ENCODE assay signal across 24 cellular contexts in the genomic region with DNA sequence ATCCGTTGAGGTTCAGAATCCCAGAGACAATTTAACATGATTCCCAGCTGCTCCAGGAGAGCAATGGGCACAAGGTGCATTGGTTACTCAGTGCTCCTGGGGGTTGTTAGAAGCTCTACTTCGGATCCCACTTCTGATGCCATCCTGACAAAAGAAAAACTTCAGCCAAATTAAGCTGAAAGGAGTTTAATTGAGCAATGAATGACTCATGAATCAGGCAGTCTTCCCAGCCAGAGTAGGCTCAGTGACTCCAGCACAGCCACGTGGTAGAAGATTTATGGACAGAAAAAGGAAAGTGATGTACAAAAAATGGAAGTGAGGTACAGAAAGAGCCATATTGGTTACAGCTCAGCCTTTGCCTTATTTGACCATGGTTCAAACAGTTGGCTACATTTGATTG.
DNase-seq lines count a peak whose midpoint lies in the region; ATAC-seq and TF ChIP-seq lines count a peak whose summit lies in the region.
"Had no signal": no experiment of that assay in that cellular context is flagged by ENCODE, and none has a peak within 500 bp of the region (broad histone marks: within the 10 kb centered on the region; RNA-seq: fewer than 3 reads in every experiment).

No MANE protein-coding gene starts in this region.

- H3K4me1 Mint-ChIP-seq in activated CD4-positive, alpha-beta T cell treated with anti-CD3 and anti-CD28 coated beads, Interleukin-2, amount 10 ng/mL, durations not matched to agents 24 days and 14 days: no peaks in the 10 kb centered on the region
- H3K4me1 Mint-ChIP-seq in glutamatergic neuron (ENCODE audit: low read depth, unreplicated experiment): no peaks in the 10 kb centered on the region
- H3K4me1 Mint-ChIP-seq: activated CD4-positive, alpha-beta memory T cell treated with anti-CD3 and anti-CD28 coated beads, Interleukin-2, amount 10 ng/mL, durations not matched to agents 7 days and 5 days; neural crest cell had no signal

- intact Hi-C loops in activated CD4-positive, alpha-beta T cell treated with anti-CD3 and anti-CD28 coated beads, Interleukin-2, amount 10 ng/mL, durations not matched to agents 24 days and 14 days (cut with micrococcal nuclease): no loop called here

- peak; percentile 2 for DNase-seq in Ammon's horn (ENCODE audit: low spot score)
- peak; percentile 0 for DNase-seq in NB4 (ENCODE audit: low read depth)
- peak; percentile 39 for DNase-seq in astrocyte of the hippocampus (ENCODE audit: low read depth, low spot score)
- DNase-seq in foreskin keratinocyte: peak; percentile 33 to 53
- no peak for DNase-seq in activated CD4-positive, alpha-beta T cell treated with anti-CD3 and anti-CD28 coated beads, Interleukin-2, amount 10 ng/mL, durations not matched to agents 24 days and 14 days
- no peak for DNase-seq in iPS-NIHi7 (ENCODE audit: extremely low spot score)
- no peak for DNase-seq in glutamatergic neuron
- DNase-seq: activated CD4-positive, alpha-beta memory T cell treated with anti-CD3 and anti-CD28 coated beads, Interleukin-2, amount 10 ng/mL, durations not matched to agents 7 days and 5 days; activated effector memory CD4-positive, alpha-beta T cell treated with anti-CD3 and anti-CD28 coated beads, Interleukin-2, amount 50 U/mL, for 16 hours; COR-L47; H7; mucosa of descending colon; NCI-H524; sigmoid colon; SK-N-SH; T-helper 2 cell had no signal

- ATAC-seq in foreskin keratinocyte (peak; percentile 70), GM18907 (IDR thresholded peaks at IDR 0.05; ENCODE audit: unreplicated experiment) (no peak)
- ATAC-seq: A549, mucosa of descending colon had no signal

- no peaks in the 10 kb centered on the region for H3K9me3 Mint-ChIP-seq in activated CD4-positive, alpha-beta T cell treated with anti-CD3 and anti-CD28 coated beads, Interleukin-2, amount 10 ng/mL, durations not matched to agents 24 days and 14 days
- H3K9me3 Mint-ChIP-seq in glutamatergic neuron (ENCODE audit: unreplicated experiment): no peaks in the 10 kb centered on the region
- H3K9me3 Mint-ChIP-seq: activated CD4-positive, alpha-beta memory T cell treated with anti-CD3 and anti-CD28 coated beads, Interleukin-2, amount 10 ng/mL, durations not matched to agents 7 days and 5 days; dendritic cell treated with granulocyte-macrophage colony-stimulating factor and Interleukin-4, amounts not matched to agents 40 ng/mL and 50 ng/mL, for 4 days; type B pancreatic cell had no signal

- H3K36me3 Mint-ChIP-seq in activated CD4-positive, alpha-beta T cell treated with anti-CD3 and anti-CD28 coated beads, Interleukin-2, amount 10 ng/mL, durations not matched to agents 24 days and 14 days (ENCODE audit: low read depth): no peaks in the 10 kb centered on the region
- no peaks in the 10 kb centered on the region for H3K36me3 Mint-ChIP-seq in glutamatergic neuron (ENCODE audit: unreplicated experiment)
- H3K36me3 Mint-ChIP-seq: type B pancreatic cell had no signal

- no peaks in the 10 kb centered on the region for H3K27me3 ChIP-seq in foreskin keratinocyte
- H3K27me3 ChIP-seq: hepatocyte, sigmoid colon had no signal

- no peak overlapping the region for H3K4me3 ChIP-seq in NB4 (ENCODE audit: low read depth, low read length)
- H3K4me3 ChIP-seq: A549, BLaER1, hepatocyte, mucosa of descending colon, sigmoid colon had no signal

- H3K27me3 Mint-ChIP-seq in activated CD4-positive, alpha-beta T cell treated with anti-CD3 and anti-CD28 coated beads, Interleukin-2, amount 10 ng/mL, durations not matched to agents 24 days and 14 days: no peaks in the 10 kb centered on the region
- no peaks in the 10 kb centered on the region for H3K27me3 Mint-ChIP-seq in glutamatergic neuron (ENCODE audit: unreplicated experiment)
- H3K27me3 Mint-ChIP-seq: activated CD4-positive, alpha-beta memory T cell treated with anti-CD3 and anti-CD28 coated beads, Interleukin-2, amount 10 ng/mL, durations not matched to agents 7 days and 5 days; dendritic cell treated with granulocyte-macrophage colony-stimulating factor and Interleukin-4, amounts not matched to agents 40 ng/mL and 50 ng/mL, for 4 days; type B pancreatic cell had no signal

- H3K4me1 ChIP-seq in foreskin keratinocyte: no peaks in the 10 kb centered on the region
- H3K4me1 ChIP-seq: A549, BLaER1, sigmoid colon had no signal

- H3K4me3 Mint-ChIP-seq in activated CD4-positive, alpha-beta T cell treated with anti-CD3 and anti-CD28 coated beads, Interleukin-2, amount 10 ng/mL, durations not matched to agents 24 days and 14 days: no peak overlapping the region
- no peak overlapping the region for H3K4me3 Mint-ChIP-seq in glutamatergic neuron (ENCODE audit: unreplicated experiment)
- H3K4me3 Mint-ChIP-seq: activated CD4-positive, alpha-beta memory T cell treated with anti-CD3 and anti-CD28 coated beads, Interleukin-2, amount 10 ng/mL, durations not matched to agents 7 days and 5 days; dendritic cell treated with granulocyte-macrophage colony-stimulating factor and Interleukin-4, amounts not matched to agents 40 ng/mL and 50 ng/mL, for 4 days; neural crest cell; type B pancreatic cell had no signal

- no peak overlapping the region for H3K27ac Mint-ChIP-seq in activated CD4-positive, alpha-beta T cell treated with anti-CD3 and anti-CD28 coated beads, Interleukin-2, amount 10 ng/mL, durations not matched to agents 24 days and 14 days
- no peak overlapping the region for H3K27ac Mint-ChIP-seq in glutamatergic neuron (ENCODE audit: unreplicated experiment)
- H3K27ac Mint-ChIP-seq: activated CD4-positive, alpha-beta memory T cell treated with anti-CD3 and anti-CD28 coated beads, Interleukin-2, amount 10 ng/mL, durations not matched to agents 7 days and 5 days; dendritic cell treated with granulocyte-macrophage colony-stimulating factor and Interleukin-4, amounts not matched to agents 40 ng/mL and 50 ng/mL, for 4 days; type B pancreatic cell had no signal

- TF ChIP-seq POLR2A in NB4 (IDR thresholded peaks at IDR 0.05; ENCODE audit: extremely low read depth, insufficient read length): no peak

- peak overlapping the region; percentile 21 for H3K27ac ChIP-seq in foreskin keratinocyte
- H3K27ac ChIP-seq: A549, BLaER1, hepatocyte, RWPE1, sigmoid colon had no signal

- TF ChIP-seq CTCF in NB4 (IDR thresholded peaks at IDR 0.05; ENCODE audit: low read depth, low read length) (no peak), foreskin keratinocyte (conservative IDR thresholded peaks at IDR 0.05) (peak; percentile 15), glutamatergic neuron (IDR thresholded peaks at IDR 0.05; ENCODE audit: partially characterized antibody, unreplicated experiment) (no peak)

Comparison
In these comparisons a context has a peak if more than half of its experiments do, and no peak if none do; other contexts are left out.
1. DNase-seq: peak in Ammon's horn (single experiment), NB4 (single experiment), astrocyte of the hippocampus (single experiment) and foreskin keratinocyte (2 of 2); none in activated CD4-positive, alpha-beta T cell treated with anti-CD3 and anti-CD28 coated beads, Interleukin-2, amount 10 ng/mL, durations not matched to agents 24 days and 14 days (single experiment), iPS-NIHi7 (single experiment) and glutamatergic neuron (single experiment).